In the genomic region with DNA sequence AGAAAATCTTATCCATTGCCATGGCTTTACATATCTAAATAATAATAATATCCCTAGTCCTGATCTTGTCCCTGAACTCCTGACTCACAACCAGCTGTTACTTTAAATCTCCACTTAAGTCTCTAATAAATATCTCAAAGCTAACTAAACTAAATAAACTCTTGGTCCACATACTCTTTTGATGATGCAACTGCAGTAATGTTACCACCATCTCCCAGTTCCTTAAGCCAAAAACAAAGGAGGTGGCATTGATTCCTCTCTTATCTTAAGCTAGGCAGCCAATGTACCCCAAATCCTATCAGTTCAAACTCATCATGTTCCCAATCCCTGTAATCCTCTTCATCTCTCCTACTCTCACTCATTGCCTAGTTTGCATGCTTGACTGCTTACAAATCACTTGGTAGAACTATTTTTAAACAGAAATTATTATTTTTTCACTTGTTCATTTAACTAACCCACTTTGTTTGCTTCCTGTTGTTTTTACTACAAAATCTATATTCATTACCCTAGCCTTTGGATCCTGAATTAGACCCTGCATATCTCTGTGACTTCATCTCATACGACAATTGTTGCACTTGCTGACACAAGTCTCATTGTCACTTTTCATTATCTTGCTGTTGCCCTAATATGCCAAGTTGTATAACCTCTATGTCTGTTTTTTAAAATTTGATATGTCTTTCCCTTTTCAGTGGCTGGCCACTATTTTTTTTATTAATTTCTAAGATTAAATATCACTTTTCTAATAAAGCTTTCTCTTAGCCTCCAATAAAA, we compare ENCODE assay signal across 23 cellular contexts.
"Had no signal": no experiment of that assay in that cellular context is flagged by ENCODE, and none has a peak within 500 bp of the region (broad histone marks: within the 10 kb centered on the region; RNA-seq: fewer than 3 reads in every experiment).

No MANE protein-coding gene starts in this region.

- H3K9me3 Mint-ChIP-seq: dendritic cell treated with granulocyte-macrophage colony-stimulating factor and Interleukin-4, amounts not matched to agents 40 ng/mL and 50 ng/mL, for 4 days; stimulated activated naive CD8-positive, alpha-beta T cell treated with anti-CD3 and anti-CD28 coated beads, Interleukin-15, Interleukin-2, amounts not matched to agents 100 ng/mL and 50 ng/mL, for 24 hours had no signal

- H3K9me3 ChIP-seq: esophagus muscularis mucosa, heart left ventricle, mucosa of descending colon, prostate gland, sigmoid colon, tibial nerve, upper lobe of right lung had no signal

- H3K79me2 ChIP-seq: parathyroid adenoma had no signal

- H3K4me1 Mint-ChIP-seq: naive thymus-derived CD8-positive, alpha-beta T cell; stimulated activated effector memory CD8-positive, alpha-beta T cell treated with anti-CD3 and anti-CD28 coated beads, Interleukin-12 subunit alpha, Interleukin-12 subunit beta, amount 100 ng/mL, for 72 hours had no signal

- ATAC-seq: effector memory CD8-positive, alpha-beta T cell; foreskin keratinocyte; mucosa of descending colon; naive thymus-derived CD8-positive, alpha-beta T cell; stimulated activated effector memory CD8-positive, alpha-beta T cell treated with anti-CD3 and anti-CD28 coated beads, Interleukin-12 subunit alpha, Interleukin-12 subunit beta, amount 100 ng/mL, for 72 hours; upper lobe of right lung had no signal

- H3K4me1 ChIP-seq: esophagus muscularis mucosa, foreskin keratinocyte, heart left ventricle, parathyroid adenoma, prostate gland, tibial nerve, upper lobe of right lung had no signal

- H3K27ac ChIP-seq: cardiac muscle cell, epithelial cell of prostate, esophagus muscularis mucosa, foreskin keratinocyte, heart left ventricle, parathyroid adenoma, prostate gland, sigmoid colon, tibial nerve, upper lobe of right lung had no signal

- H3K36me3 ChIP-seq: cardiac muscle cell, esophagus muscularis mucosa, heart left ventricle, prostate gland, sigmoid colon, tibial nerve, upper lobe of right lung had no signal

- H3K27me3 ChIP-seq: cardiac muscle cell, esophagus muscularis mucosa, foreskin keratinocyte, heart left ventricle, sigmoid colon, tibial nerve, upper lobe of right lung had no signal

- H3K4me3 Mint-ChIP-seq: dendritic cell treated with granulocyte-macrophage colony-stimulating factor and Interleukin-4, amounts not matched to agents 40 ng/mL and 50 ng/mL, for 4 days; effector memory CD8-positive, alpha-beta T cell; naive thymus-derived CD8-positive, alpha-beta T cell; stimulated activated effector memory CD8-positive, alpha-beta T cell treated with anti-CD3 and anti-CD28 coated beads, Interleukin-12 subunit alpha, Interleukin-12 subunit beta, amount 100 ng/mL, for 72 hours; stimulated activated naive CD8-positive, alpha-beta T cell treated with anti-CD3 and anti-CD28 coated beads, Interleukin-15, Interleukin-2, amounts not matched to agents 100 ng/mL and 50 ng/mL, for 24 hours had no signal

- H3K27ac Mint-ChIP-seq: dendritic cell treated with granulocyte-macrophage colony-stimulating factor and Interleukin-4, amounts not matched to agents 40 ng/mL and 50 ng/mL, for 4 days; effector memory CD8-positive, alpha-beta T cell; naive thymus-derived CD8-positive, alpha-beta T cell; stimulated activated effector memory CD8-positive, alpha-beta T cell treated with anti-CD3 and anti-CD28 coated beads, Interleukin-12 subunit alpha, Interleukin-12 subunit beta, amount 100 ng/mL, for 72 hours; stimulated activated naive CD8-positive, alpha-beta T cell treated with anti-CD3 and anti-CD28 coated beads, Interleukin-15, Interleukin-2, amounts not matched to agents 100 ng/mL and 50 ng/mL, for 24 hours had no signal

- H3K9ac ChIP-seq: parathyroid adenoma had no signal

- H3K36me3 Mint-ChIP-seq: naive thymus-derived CD8-positive, alpha-beta T cell; stimulated activated effector memory CD8-positive, alpha-beta T cell treated with anti-CD3 and anti-CD28 coated beads, Interleukin-12 subunit alpha, Interleukin-12 subunit beta, amount 100 ng/mL, for 72 hours had no signal

- H2AFZ ChIP-seq: parathyroid adenoma had no signal

- H3K4me3 ChIP-seq: cardiac muscle cell, esophagus muscularis mucosa, heart left ventricle, mucosa of descending colon, prostate gland, sigmoid colon, tibial nerve, upper lobe of right lung had no signal

- DNase-seq: cerebellar nuclear complex; effector memory CD8-positive, alpha-beta T cell; foreskin keratinocyte; heart left ventricle; hippocampal formation; kidney glomerular epithelial cell; mucosa of descending colon; naive thymus-derived CD8-positive, alpha-beta T cell; retina; sigmoid colon; small intestine; stimulated activated CD4-positive, alpha-beta T cell treated with anti-CD3 and anti-CD28 coated beads, Interleukin-4, amount 100 ng/mL, for 1 hour; stimulated activated CD8-positive, alpha-beta memory T cell treated with anti-CD3 and anti-CD28 coated beads, Interleukin-4, amount 100 ng/mL, for 48 hours; upper lobe of right lung had no signal

- H3K27me3 Mint-ChIP-seq: dendritic cell treated with granulocyte-macrophage colony-stimulating factor and Interleukin-4, amounts not matched to agents 40 ng/mL and 50 ng/mL, for 4 days; effector memory CD8-positive, alpha-beta T cell; naive thymus-derived CD8-positive, alpha-beta T cell; stimulated activated naive CD8-positive, alpha-beta T cell treated with anti-CD3 and anti-CD28 coated beads, Interleukin-15, Interleukin-2, amounts not matched to agents 100 ng/mL and 50 ng/mL, for 24 hours had no signal
